Comparison of ENCODE assay signal across 17 cellular contexts in genomic region chr5:2960309-2960708, GRCh38.
DNase-seq lines count a peak whose midpoint lies in the region; TF ChIP-seq lines count a peak whose summit lies in the region.
"Had no signal": no experiment of that assay in that cellular context is flagged by ENCODE, and none has a peak within 500 bp of the region (broad histone marks: within the 10 kb centered on the region; RNA-seq: fewer than 3 reads in every experiment).

No MANE protein-coding gene starts in this region.

- TF ChIP-seq POLR2A in breast epithelium (IDR thresholded peaks at IDR 0.05) (no peak), transverse colon (IDR thresholded peaks at IDR 0.05) (no peak)

- in situ Hi-C loops in transverse colon (cut with MboI; ENCODE audit: low pct_ligation_motif_present in 1 of 4, low pct_unique_long_range_greater_than_20kb in 1 of 4, low sequenced_read_pairs in 3 of 4) = no loop called here

- H3K27ac ChIP-seq in breast epithelium (no peak overlapping the region), transverse colon (no peak overlapping the region)
- H3K27ac ChIP-seq: GM23248 had no signal

- H3K36me3 ChIP-seq in breast epithelium = no peaks in the 10 kb centered on the region
- H3K36me3 ChIP-seq in transverse colon = no peaks in the 10 kb centered on the region

- H3K4me1 ChIP-seq in breast epithelium (no peaks in the 10 kb centered on the region), transverse colon (no peaks in the 10 kb centered on the region)

- H3K4me3 ChIP-seq in breast epithelium = no peak overlapping the region
- H3K4me3 ChIP-seq in transverse colon = no peak overlapping the region
- H3K4me3 ChIP-seq: GM23248 had no signal

- H3K9me3 ChIP-seq in breast epithelium (peaks cover 4 to 8% of the 10 kb centered on the region in 2 donors), transverse colon (peaks cover 4 to 7% of the 10 kb centered on the region in 2 donors)

- H3K27me3 ChIP-seq in breast epithelium = no peaks in the 10 kb centered on the region
- H3K27me3 ChIP-seq in transverse colon = no peaks in the 10 kb centered on the region

- intact Hi-C loops in breast epithelium (cut with DNase I; ENCODE audit: low total_unique reads) = no loop called here
- intact Hi-C loops in transverse colon (cut with DNase I; ENCODE audit: low total_unique reads) = no loop called here

- TF ChIP-seq EP300 in transverse colon (IDR thresholded peaks at IDR 0.05; ENCODE audit: low read depth) = no peak

- peak; percentile 2 for DNase-seq in NCI-H82 (lab: John Stamatoyannopoulos, UW)
- no peak for DNase-seq in NCI-H82 treated with DMSO at 0.1 percent for 48 hours (lab: John Stamatoyannopoulos, UW; ENCODE audit: unreplicated experiment)
- peak; percentile 34 for DNase-seq in NCI-H128 (lab: John Stamatoyannopoulos, UW; ENCODE audit: unreplicated experiment)
- DNase-seq in NCI-H345 treated with DMSO at 0.1 percent for 48 hours (lab: John Stamatoyannopoulos, UW; ENCODE audit: unreplicated experiment) = peak; percentile 77
- no peak for DNase-seq in occipital lobe (lab: John Stamatoyannopoulos, UW)
- DNase-seq in breast epithelium (ENCODE audit: low spot score in 2 of 2) = no peak
- DNase-seq in transverse colon = no peak
- DNase-seq: CD4-positive, alpha-beta memory T cell; GM23248; H9; KBM-7; MM.1S; NCI-H1048; NCI-H226; NCI-H526 treated with DMSO at 0.1 percent for 48 hours; NK-92 treated with Interleukin-12 subunit alpha and Interleukin-12 subunit beta, amount 100 ng/mL, for 24 hours; T-cell had no signal

- WGBS in transverse colon (ENCODE audit: low coverage in 1 of 2), 2 donors = 14 to 40% methylated on average over 2 of the region's 2 CpGs

- TF ChIP-seq CTCF in breast epithelium (IDR thresholded peaks at IDR 0.05) = no peak
- no peak for TF ChIP-seq CTCF in transverse colon (IDR thresholded peaks at IDR 0.05)

Comparison
In these comparisons a context has a peak if more than half of its experiments do, and no peak if none do; other contexts are left out.
1. DNase-seq: peak in NCI-H82 (single experiment), NCI-H128 (single experiment) and NCI-H345 treated with DMSO at 0.1 percent for 48 hours (single experiment); none in NCI-H82 treated with DMSO at 0.1 percent for 48 hours (single experiment), occipital lobe (single experiment), breast epithelium (0 of 2) and transverse colon (single experiment).